ENCODE assay signal across 38 cellular contexts in the genomic region with DNA sequence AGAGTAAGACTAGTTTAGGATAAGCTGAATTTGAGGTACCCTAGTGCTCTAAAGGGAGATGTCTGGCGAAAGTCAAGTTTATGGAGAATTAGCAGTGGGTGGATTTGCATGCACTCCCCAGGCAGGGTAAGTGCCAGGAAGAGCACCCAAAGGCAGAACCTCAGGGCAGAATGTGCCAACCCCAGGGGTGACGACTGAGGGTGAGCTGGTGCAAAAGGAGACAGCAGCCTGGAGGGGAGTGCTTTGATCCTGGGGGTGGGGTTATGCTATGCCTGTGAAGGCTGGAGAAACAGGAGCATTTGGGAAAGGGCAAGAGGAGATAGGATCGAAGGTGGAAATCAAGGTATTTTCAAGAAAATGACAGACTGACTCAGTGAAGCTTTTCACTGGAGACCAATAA.
"Had no signal": no experiment of that assay in that cellular context is flagged by ENCODE, and none has a peak within 500 bp of the region (broad histone marks: within the 10 kb centered on the region; RNA-seq: fewer than 3 reads in every experiment).

No MANE protein-coding gene starts in this region.

- H3K36me3 ChIP-seq: adrenal gland, brain microvascular endothelial cell, breast epithelium had no signal

- H3K4me1 ChIP-seq: adrenal gland, body of pancreas, breast epithelium had no signal

- H3K36me3 Mint-ChIP-seq: activated naive CD8-positive, alpha-beta T cell treated with anti-CD3 and anti-CD28 coated beads for 36 hours had no signal

- H3K27ac Mint-ChIP-seq: activated B cell treated with CpG ODN at 0.5 μM for 24 hours; activated CD4-positive, alpha-beta memory T cell treated with anti-CD3 and anti-CD28 coated beads for 36 hours; activated CD4-positive, alpha-beta T cell treated with anti-CD3 and anti-CD28 coated beads, Interleukin-2, amount 10 ng/mL, durations not matched to agents 24 days and 14 days; activated CD8-positive, alpha-beta T cell treated with anti-CD3 and anti-CD28 coated beads for 36 hours; activated naive CD4-positive, alpha-beta T cell treated with anti-CD3 and anti-CD28 coated beads for 36 hours; activated naive CD4-positive, alpha-beta T cell treated with anti-CD3 and anti-CD28 coated beads, Interleukin-2, amount 50 U/mL, for 72 hours; activated naive CD8-positive, alpha-beta T cell treated with anti-CD3 and anti-CD28 coated beads for 36 hours; activated T-cell treated with anti-CD3 and anti-CD28 coated beads, Interleukin-2, amount 50 U/mL, for 72 hours; activated T-helper 1 cell treated with anti-CD3 and anti-CD28 coated beads, Interleukin-12 subunit alpha, Interleukin-12 subunit beta, Interleukin-2, Interleukin-4 antibody, amounts not matched to agents 30 ng/mL and 10 ng/mL and 1 ng/mL, durations not matched to agents 14 hours and 24 hours and 36 hours; activated T-helper 17 cell treated with anti-CD3 and anti-CD28 coated beads, Interleukin-2, amount 50 U/mL, for 72 hours; T-helper 1 cell treated with Interleukin-12 subunit alpha and Interleukin-12 subunit beta and Interleukin-4 antibody, amounts not matched to agents 30 μg/mL and 1 μg/mL, for 36 hours; T-helper 2 cell treated with Interferon-gamma antibody and Interleukin-4, amounts not matched to agents 5 μg/mL and 100 μg/mL, for 36 hours had no signal

- FAIRE-seq: astrocyte, TTC549 had no signal

- H3K9me3 Mint-ChIP-seq: activated CD4-positive, alpha-beta T cell treated with anti-CD3 and anti-CD28 coated beads, Interleukin-2, amount 10 ng/mL, durations not matched to agents 24 days and 14 days; activated T-helper 17 cell treated with anti-CD3 and anti-CD28 coated beads, Interleukin-2, amount 50 U/mL, for 72 hours; T-helper 1 cell treated with Interleukin-12 subunit alpha and Interleukin-12 subunit beta and Interleukin-4 antibody, amounts not matched to agents 30 μg/mL and 1 μg/mL, for 36 hours had no signal

- H3K4me3 ChIP-seq: adrenal gland, body of pancreas, breast epithelium had no signal

- H3K4me3 Mint-ChIP-seq: activated B cell treated with CpG ODN at 0.5 μM for 24 hours; activated CD4-positive, alpha-beta memory T cell treated with anti-CD3 and anti-CD28 coated beads for 36 hours; activated CD4-positive, alpha-beta T cell treated with anti-CD3 and anti-CD28 coated beads, Interleukin-2, amount 10 ng/mL, durations not matched to agents 24 days and 14 days; activated CD8-positive, alpha-beta T cell treated with anti-CD3 and anti-CD28 coated beads for 36 hours; activated naive CD4-positive, alpha-beta T cell treated with anti-CD3 and anti-CD28 coated beads for 36 hours; activated naive CD8-positive, alpha-beta T cell treated with anti-CD3 and anti-CD28 coated beads for 36 hours; activated T-cell treated with anti-CD3 and anti-CD28 coated beads, Interleukin-2, amount 50 U/mL, for 4 hours; activated T-cell treated with anti-CD3 and anti-CD28 coated beads, Interleukin-2, amount 50 U/mL, for 72 hours; activated T-helper 1 cell treated with anti-CD3 and anti-CD28 coated beads, Interleukin-12 subunit alpha, Interleukin-12 subunit beta, Interleukin-2, Interleukin-4 antibody, amounts not matched to agents 30 ng/mL and 10 ng/mL and 1 ng/mL, durations not matched to agents 14 hours and 24 hours and 36 hours; activated T-helper 17 cell treated with anti-CD3 and anti-CD28 coated beads, Interleukin-2, amount 50 U/mL, for 72 hours; central memory CD8-positive, alpha-beta T cell; T-helper 1 cell treated with Interleukin-12 subunit alpha and Interleukin-12 subunit beta and Interleukin-4 antibody, amounts not matched to agents 30 μg/mL and 1 μg/mL, for 36 hours; T-helper 2 cell treated with Interferon-gamma antibody and Interleukin-4, amounts not matched to agents 5 μg/mL and 100 μg/mL, for 36 hours had no signal

- ATAC-seq: activated CD8-positive, alpha-beta T cell treated with anti-CD3 and anti-CD28 coated beads for 36 hours; activated naive CD4-positive, alpha-beta T cell treated with anti-CD3 and anti-CD28 coated beads, Interleukin-2, amount 50 U/mL, for 72 hours; activated T-cell treated with anti-CD3 and anti-CD28 coated beads, Interleukin-2, amount 50 U/mL, for 4 hours; activated T-cell treated with anti-CD3 and anti-CD28 coated beads, Interleukin-2, amount 50 U/mL, for 72 hours; activated T-helper 17 cell treated with anti-CD3 and anti-CD28 coated beads, Interleukin-2, amount 50 U/mL, for 72 hours; body of pancreas had no signal

- H3K4me1 Mint-ChIP-seq: activated B cell treated with CpG ODN at 0.5 μM for 24 hours; activated CD4-positive, alpha-beta T cell treated with anti-CD3 and anti-CD28 coated beads, Interleukin-2, amount 10 ng/mL, durations not matched to agents 24 days and 14 days; activated naive CD8-positive, alpha-beta T cell treated with anti-CD3 and anti-CD28 coated beads for 36 hours; activated T-helper 17 cell treated with anti-CD3 and anti-CD28 coated beads, Interleukin-2, amount 50 U/mL, for 72 hours; central memory CD8-positive, alpha-beta T cell had no signal

- DNase-seq: activated B cell treated with CpG ODN at 0.5 μM for 24 hours; activated CD4-positive, alpha-beta memory T cell treated with anti-CD3 and anti-CD28 coated beads for 36 hours; activated CD4-positive, alpha-beta T cell treated with anti-CD3 and anti-CD28 coated beads for 4 hours; activated CD4-positive, alpha-beta T cell treated with anti-CD3 and anti-CD28 coated beads, Interleukin-2, amount 10 ng/mL, durations not matched to agents 24 days and 14 days; activated CD4-positive, alpha-beta T cell treated with anti-CD3 and anti-CD28 coated beads, Interleukin-2, amount 50 U/mL, for 1 hour; activated CD4-positive, alpha-beta T cell treated with anti-CD3 and anti-CD28 coated beads, Interleukin-2, amount 50 U/mL, for 4 hours; activated CD4-positive, CD25-positive, alpha-beta regulatory T cell treated with anti-CD3 and anti-CD28 coated beads, Interleukin-2, amount 50 U/mL, for 72 hours; activated CD8-positive, alpha-beta memory T cell treated with anti-CD3 and anti-CD28 coated beads, Interleukin-2, amount 50 U/mL, for 4 hours; activated CD8-positive, alpha-beta T cell treated with anti-CD3 and anti-CD28 coated beads for 36 hours; activated effector memory CD4-positive, alpha-beta T cell treated with anti-CD3 and anti-CD28 coated beads, Interleukin-2, amount 50 U/mL, for 16 hours; activated gamma-delta T cell treated with Interleukin-2 at 50 U/mL for 16 hours; activated naive CD4-positive, alpha-beta T cell; activated naive CD4-positive, alpha-beta T cell treated with anti-CD3 and anti-CD28 coated beads for 36 hours; activated naive CD4-positive, alpha-beta T cell treated with anti-CD3 and anti-CD28 coated beads, Interleukin-2, amount 50 U/mL, for 16 hours; activated naive CD8-positive, alpha-beta T cell treated with anti-CD3 and anti-CD28 coated beads for 36 hours; activated T-cell treated with anti-CD3 and anti-CD28 coated beads for 4 hours; activated T-cell treated with anti-CD3 and anti-CD28 coated beads, Interleukin-2, amount 50 U/mL, for 1 hour; activated T-cell treated with anti-CD3 and anti-CD28 coated beads, Interleukin-2, amount 50 U/mL, for 4 hours; activated T-cell treated with anti-CD3 and anti-CD28 coated beads, Interleukin-2, amount 50 U/mL, for 72 hours; adrenal gland; amniotic stem cell; aorta; body of pancreas; brain microvascular endothelial cell; SW 1271; T-helper 1 cell; T-helper 2 cell; T-helper 9 cell had no signal

- H3K27ac ChIP-seq: adrenal gland, body of pancreas, brain microvascular endothelial cell, breast epithelium, VCaP had no signal

- H3K27me3 ChIP-seq: adrenal gland, body of pancreas, breast epithelium had no signal

- H3K27me3 Mint-ChIP-seq: activated CD4-positive, alpha-beta T cell treated with anti-CD3 and anti-CD28 coated beads, Interleukin-2, amount 10 ng/mL, durations not matched to agents 24 days and 14 days had no signal
